ENCODE assay signal across 21 cellular contexts in the genomic region with DNA sequence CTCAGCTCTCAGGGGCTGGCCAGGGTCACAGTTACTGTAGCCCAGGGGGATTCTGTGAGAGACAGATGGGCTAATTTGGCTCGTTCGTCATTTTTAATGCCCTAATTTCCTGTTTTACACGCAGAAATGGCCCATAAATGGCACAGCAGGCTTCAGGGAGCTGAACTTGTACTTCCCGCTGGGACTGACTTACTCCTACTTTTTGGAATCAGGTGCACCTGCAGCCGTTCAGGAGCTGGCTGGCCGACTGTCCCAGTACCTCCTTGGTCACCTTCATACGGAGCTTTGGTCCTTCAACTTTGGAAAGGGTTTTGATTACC.
"Had no signal": no experiment of that assay in that cellular context is flagged by ENCODE, and none has a peak within 500 bp of the region (broad histone marks: within the 10 kb centered on the region; RNA-seq: fewer than 3 reads in every experiment).

No MANE protein-coding gene starts in this region.

- ATAC-seq: left lobe of liver; lower lobe of right lung; naive thymus-derived CD8-positive, alpha-beta T cell; stimulated activated effector memory CD8-positive, alpha-beta T cell treated with anti-CD3 and anti-CD28 coated beads, Interleukin-12 subunit alpha, Interleukin-12 subunit beta, amount 100 ng/mL, for 72 hours had no signal

- H3K27ac Mint-ChIP-seq: activated CD8-positive, alpha-beta T cell treated with anti-CD3 and anti-CD28 coated beads for 36 hours; activated naive CD4-positive, alpha-beta T cell treated with anti-CD3 and anti-CD28 coated beads, Interleukin-2, amount 50 U/mL, for 24 hours; activated naive CD8-positive, alpha-beta T cell treated with anti-CD3 and anti-CD28 coated beads, Interleukin-2, amount 50 U/mL, for 24 hours; activated T-helper 2 cell treated with anti-CD3 and anti-CD28 coated beads, Interferon-gamma antibody, Interleukin-2, Interleukin-4, amounts not matched to agents 10 μg/mL and 5 μg/mL and 100 μg/mL, durations not matched to agents 14 hours and 24 hours and 36 hours; naive thymus-derived CD8-positive, alpha-beta T cell; stimulated activated naive CD8-positive, alpha-beta T cell treated with anti-CD3 and anti-CD28 coated beads, Interleukin-15, Interleukin-2, amounts not matched to agents 100 ng/mL and 50 ng/mL, for 24 hours had no signal

- H2AFZ ChIP-seq: parathyroid adenoma had no signal

- H3K4me3 Mint-ChIP-seq: activated B cell treated with CpG ODN at 0.5 μM for 24 hours; activated CD8-positive, alpha-beta T cell treated with anti-CD3 and anti-CD28 coated beads for 36 hours; activated naive CD4-positive, alpha-beta T cell treated with anti-CD3 and anti-CD28 coated beads, Interleukin-2, amount 50 U/mL, for 24 hours; activated naive CD8-positive, alpha-beta T cell treated with anti-CD3 and anti-CD28 coated beads, Interleukin-2, amount 50 U/mL, for 24 hours; naive thymus-derived CD8-positive, alpha-beta T cell; neural crest cell; stimulated activated effector memory CD8-positive, alpha-beta T cell treated with anti-CD3 and anti-CD28 coated beads, Interleukin-12 subunit alpha, Interleukin-12 subunit beta, amount 100 ng/mL, for 72 hours; stimulated activated naive CD8-positive, alpha-beta T cell treated with anti-CD3 and anti-CD28 coated beads, Interleukin-15, Interleukin-2, amounts not matched to agents 100 ng/mL and 50 ng/mL, for 24 hours had no signal

- H3K4me1 ChIP-seq: foreskin keratinocyte, lower lobe of right lung, parathyroid adenoma had no signal

- H3K4me1 Mint-ChIP-seq: activated naive CD4-positive, alpha-beta T cell treated with anti-CD3 and anti-CD28 coated beads, Interleukin-2, amount 50 U/mL, for 24 hours; activated naive CD8-positive, alpha-beta T cell treated with anti-CD3 and anti-CD28 coated beads, Interleukin-2, amount 50 U/mL, for 24 hours; neural crest cell had no signal

- DNase-seq: activated B cell treated with CpG ODN at 0.5 μM for 24 hours; activated CD4-positive, alpha-beta T cell treated with anti-CD3 and anti-CD28 coated beads, Interleukin-2, amount 50 U/mL, for 1 hour; activated CD8-positive, alpha-beta T cell treated with anti-CD3 and anti-CD28 coated beads for 36 hours; activated naive CD8-positive, alpha-beta T cell treated with anti-CD3 and anti-CD28 coated beads, Interleukin-2, amount 50 U/mL, for 24 hours; activated T-cell treated with anti-CD3 and anti-CD28 coated beads, Interleukin-2, amount 50 U/mL, for 48 hours; kidney glomerular epithelial cell; lower lobe of right lung; mesenchymal stem cell; naive thymus-derived CD8-positive, alpha-beta T cell; stimulated activated CD4-positive, alpha-beta T cell treated with anti-CD3 and anti-CD28 coated beads, Interleukin-4, amount 100 ng/mL, for 24 hours had no signal

- H3K36me3 ChIP-seq: lower lobe of right lung, right atrium auricular region, thoracic aorta had no signal

- H3K9me3 ChIP-seq: lower lobe of right lung, right atrium auricular region, thoracic aorta had no signal

- H3K9me3 Mint-ChIP-seq: activated B cell treated with CpG ODN at 0.5 μM for 24 hours; activated CD8-positive, alpha-beta T cell treated with anti-CD3 and anti-CD28 coated beads for 36 hours; activated naive CD4-positive, alpha-beta T cell treated with anti-CD3 and anti-CD28 coated beads, Interleukin-2, amount 50 U/mL, for 24 hours; activated naive CD8-positive, alpha-beta T cell treated with anti-CD3 and anti-CD28 coated beads, Interleukin-2, amount 50 U/mL, for 24 hours; activated T-helper 2 cell treated with anti-CD3 and anti-CD28 coated beads, Interferon-gamma antibody, Interleukin-2, Interleukin-4, amounts not matched to agents 10 μg/mL and 5 μg/mL and 100 μg/mL, durations not matched to agents 14 hours and 24 hours and 36 hours; naive thymus-derived CD8-positive, alpha-beta T cell; neural crest cell; stimulated activated effector memory CD8-positive, alpha-beta T cell treated with anti-CD3 and anti-CD28 coated beads, Interleukin-12 subunit alpha, Interleukin-12 subunit beta, amount 100 ng/mL, for 72 hours; stimulated activated naive CD8-positive, alpha-beta T cell treated with anti-CD3 and anti-CD28 coated beads, Interleukin-15, Interleukin-2, amounts not matched to agents 100 ng/mL and 50 ng/mL, for 24 hours had no signal

- H3K4me3 ChIP-seq: lower lobe of right lung, right atrium auricular region, skin epidermis, thoracic aorta had no signal

- H3K27ac ChIP-seq: foreskin keratinocyte, lower lobe of right lung, parathyroid adenoma, right atrium auricular region, skin epidermis, thoracic aorta had no signal

- H3K9ac ChIP-seq: parathyroid adenoma had no signal

- H3K36me3 Mint-ChIP-seq: activated naive CD4-positive, alpha-beta T cell treated with anti-CD3 and anti-CD28 coated beads, Interleukin-2, amount 50 U/mL, for 24 hours; naive thymus-derived CD8-positive, alpha-beta T cell; stimulated activated effector memory CD8-positive, alpha-beta T cell treated with anti-CD3 and anti-CD28 coated beads, Interleukin-12 subunit alpha, Interleukin-12 subunit beta, amount 100 ng/mL, for 72 hours had no signal

- H3K79me2 ChIP-seq: parathyroid adenoma had no signal

- H3K27me3 ChIP-seq: right atrium auricular region had no signal
